In genomic region chr22:31676700-31677099, GRCh38 we compare ENCODE assay signal across 8 cellular contexts. TPM values are rescaled to one million over a fixed set of nuclear protein-coding genes. Genes with fewer than 3 reads are reported as not detected.
A peak's percentile ranks its signal among the peaks of the same experiment; 100 is the strongest.
DNase-seq lines count a peak whose midpoint lies in the region; ATAC-seq and TF ChIP-seq lines count a peak whose summit lies in the region.

No MANE protein-coding gene starts in this region.

- peak; percentile 88 for ATAC-seq in HG02938 (IDR thresholded peaks at IDR 0.05; ENCODE audit: unreplicated experiment)

- H3K36me3 ChIP-seq in OCI-LY1 (ENCODE audit: insufficient read depth, low read length), result no peaks in the 10 kb centered on the region; the same call in 1 of the 2 replicates
- H3K36me3 ChIP-seq in neutrophil, result no peaks in the 10 kb centered on the region
- no peaks in the 10 kb centered on the region for H3K36me3 ChIP-seq in stomach

- no peaks in the 10 kb centered on the region for H4K20me1 ChIP-seq in OCI-LY1 (ENCODE audit: insufficient read depth, low read length)

- no peak for TF ChIP-seq POLR2A in stomach (IDR thresholded peaks at IDR 0.05)

- WGBS in stomach, 5 donors, result 1 to 6% (median 4%) methylated on average over 15 to 25 of the region's 25 CpGs

- no peaks in the 10 kb centered on the region for H3K79me2 ChIP-seq in OCI-LY1 (ENCODE audit: insufficient read depth, low read length)

- H3K9me2 ChIP-seq in OCI-LY1 (ENCODE audit: low read depth, low read length), result no peaks in the 10 kb centered on the region

- TF ChIP-seq CTCF in GM13977 (IDR thresholded peaks at IDR 0.05; ENCODE audit: extremely low read depth, insufficient read depth, missing control alignments), result no peak
- no peak for TF ChIP-seq CTCF in OCI-LY1 (IDR thresholded peaks at IDR 0.05; ENCODE audit: low read length)
- TF ChIP-seq CTCF in foreskin fibroblast (IDR thresholded peaks at IDR 0.05; ENCODE audit: low read depth, low read length), result no peak
- peak; percentile 31 for TF ChIP-seq CTCF in neutrophil (IDR thresholded peaks at IDR 0.05)
- TF ChIP-seq CTCF in stomach (IDR thresholded peaks at IDR 0.05), result no peak

- in situ Hi-C loops in GM13977 (cut with MboI; ENCODE audit: low pct_unique_long_range_greater_than_20kb, low sequenced_read_pairs, unreplicated experiment), result no loop called here

- H3K4me1 ChIP-seq in OCI-LY1 (ENCODE audit: insufficient read depth, low read length, severe bottlenecking), result peaks cover 12% of the 10 kb centered on the region
- H3K4me1 ChIP-seq in neutrophil (ENCODE audit: control insufficient read depth in 1 of 2, insufficient read depth in 1 of 2, low read depth in 1 of 2, low read length in 1 of 2), result peaks cover 49 to 50% of the 10 kb centered on the region in 2 experiments
- H3K4me1 ChIP-seq in stomach, result peaks cover 0 to 29% (median 17%) of the 10 kb centered on the region in 4 donors

- no peak overlapping the region for H2AFZ ChIP-seq in OCI-LY1 (ENCODE audit: low read length)

- H3K9me3 ChIP-seq in OCI-LY1 (ENCODE audit: low read length) (no peaks in the 10 kb centered on the region), neutrophil (no peaks in the 10 kb centered on the region), stomach (no peaks in the 10 kb centered on the region)

- intact Hi-C loops in stomach (cut with DNase I; ENCODE audit: low total_unique reads), result no loop called here

- peak; percentile 87 for DNase-seq in GM13977 (ENCODE audit: low spot score)
- DNase-seq in activated effector memory CD4-positive, alpha-beta T cell treated with Interleukin-2 at 50 U/mL for 16 hours, result peak; percentile 91
- peak; percentile 94 to 97 for DNase-seq in foreskin fibroblast
- peak; percentile 97 for DNase-seq in stomach
- DNase-seq in RPMI8226, result no peak

- H3K9ac ChIP-seq in OCI-LY1 (ENCODE audit: low read length), result peak overlapping the region; percentile 57

- no peaks in the 10 kb centered on the region for H3F3A ChIP-seq in OCI-LY1 (ENCODE audit: insufficient read depth, low read length)

- no peak for TF ChIP-seq EP300 in stomach (IDR thresholded peaks at IDR 0.05)

- H3K4me3 ChIP-seq in OCI-LY1 (ENCODE audit: low read depth, low read length, poor library complexity, severe bottlenecking) (peak overlapping the region; percentile 61), foreskin fibroblast (ENCODE audit: low read depth in 1 of 2, low read length in 2 of 2) (peak overlapping the region; percentile 38 to 61), neutrophil (ENCODE audit: low read depth in 1 of 2, low read length in 1 of 2) (peak overlapping the region; percentile 61 to 66), stomach (peak overlapping the region; percentile 41 to 46 (median 44))

- peak overlapping the region; percentile 57 for H3K4me2 ChIP-seq in OCI-LY1 (ENCODE audit: low read length)

- H3K27me3 ChIP-seq in OCI-LY1 (ENCODE audit: insufficient read depth, low read length), result no peaks in the 10 kb centered on the region
- no peaks in the 10 kb centered on the region for H3K27me3 ChIP-seq in neutrophil
- H3K27me3 ChIP-seq in stomach, result no peaks in the 10 kb centered on the region

- H3K27ac ChIP-seq in OCI-LY1 (ENCODE audit: low read depth, low read length, poor library complexity, severe bottlenecking) (peak overlapping the region; percentile 48), neutrophil (peak overlapping the region; percentile 80), stomach (peak overlapping the region; percentile 11 to 82 (median 77))

RNA-seq across cellular contexts. Expression of gene PISD, which starts 14.7 kb away (rescaled TPM):
- total RNA-seq in stomach, result 10 to 100 TPM; 10.3 to 99.8 (median 56.2) TPM
- polyA plus RNA-seq in stomach, result 10 to 100 TPM; 13.9 to 27.4 (median 16.8) TPM
